Comparison of ENCODE assay signal across 8 cellular contexts in genomic region chrX:153970398-153971123, GRCh38. TPM values are rescaled to one million over a fixed set of nuclear protein-coding genes. Genes with fewer than 3 reads are reported as not detected.
DNase-seq lines count a peak whose midpoint lies in the region; ATAC-seq, FAIRE-seq and TF ChIP-seq lines count a peak whose summit lies in the region.

No MANE protein-coding gene starts in this region.

- H3K9me3 ChIP-seq in PC-3 (ENCODE audit: low read length) (no peaks in the 10 kb centered on the region), breast epithelium (no peaks in the 10 kb centered on the region), smooth muscle cell (replicated peaks; ENCODE audit: low read depth) (no peaks in the 10 kb centered on the region)

- H4K20me1 ChIP-seq in PC-3 (ENCODE audit: low read length) (peaks cover 35% of the 10 kb centered on the region), smooth muscle cell (ENCODE audit: low read depth) (peaks cover 50% of the 10 kb centered on the region)

- BruUV-seq in PC-3 (replicated peaks; lab: Mats Ljungman, UMichigan) = TSS peak; percentile 37

- TF ChIP-seq POLR2A in breast epithelium (IDR thresholded peaks at IDR 0.05) = no peak

- H3K4me3 ChIP-seq in PC-3 (ENCODE audit: low read length) = peak overlapping the region; percentile 99
- peak overlapping the region; percentile 73 to 91 (median 82) for H3K4me3 ChIP-seq in breast epithelium
- H3K4me3 ChIP-seq in smooth muscle cell = peak overlapping the region; percentile 72

- POLR2A ChIA-PET in PC-3 (lab: Charles Lee; ENCODE audit: unreplicated experiment) = interaction anchor here (0.5 kb wide), 1 partner anchor 148 kb away, joined by 6 read pairs; no protein-coding TSS in a partner anchor

- DNase-seq in activated T-cell treated with anti-CD3 and anti-CD28 coated beads, Interleukin-2, amount 50 U/mL, for 4 hours = no peak
- DNase-seq in activated T-cell treated with anti-CD3 and anti-CD28 coated beads, Interleukin-2, amount 50 U/mL, for 1 hour = no peak
- DNase-seq in PC-3 = peak; percentile 39
- no peak for DNase-seq in breast epithelium (ENCODE audit: low spot score in 2 of 2)
- no peak for DNase-seq in smooth muscle cell (lab: John Stamatoyannopoulos, UW; ENCODE audit: unreplicated experiment)

- CTCF ChIA-PET in PC-3 (lab: Charles Lee) = no interaction called here

- H2AFZ ChIP-seq in PC-3 (ENCODE audit: low read length) = peak overlapping the region; percentile 35
- no peak overlapping the region for H2AFZ ChIP-seq in smooth muscle cell (ENCODE audit: low read depth)

- H3K79me2 ChIP-seq in PC-3 (ENCODE audit: low read length) (peaks cover 78% of the 10 kb centered on the region), smooth muscle cell (ENCODE audit: low read depth) (peaks cover 42% of the 10 kb centered on the region)

- H3K4me2 ChIP-seq in PC-3 (ENCODE audit: low read length) (peak overlapping the region; percentile 93), smooth muscle cell (peak overlapping the region; percentile 84)

- H3K9me3 Mint-ChIP-seq in activated T-cell treated with anti-CD3 and anti-CD28 coated beads, Interleukin-2, amount 50 U/mL, for 4 hours = no peaks in the 10 kb centered on the region

- H3K36me3 Mint-ChIP-seq in activated T-cell treated with anti-CD3 and anti-CD28 coated beads, Interleukin-2, amount 50 U/mL, for 4 hours (ENCODE audit: insufficient read depth) = peaks cover 6% of the 10 kb centered on the region

- TF ChIP-seq CTCF in PC-3 (conservative IDR thresholded peaks at IDR 0.05; ENCODE audit: low read depth, low read length) = no peak
- TF ChIP-seq CTCF in breast epithelium (IDR thresholded peaks at IDR 0.05) = no peak
- TF ChIP-seq CTCF in smooth muscle cell (IDR thresholded peaks at IDR 0.05; ENCODE audit: borderline replicate concordance, insufficient read depth, poor library complexity, severe bottlenecking) = no peak

- WGBS in smooth muscle cell (ENCODE audit: low lambda C conversion rate) = 45% methylated on average over 39 of the region's 47 CpGs

- H3K4me1 ChIP-seq in PC-3 (ENCODE audit: insufficient read depth, low read length) = peaks cover 29% of the 10 kb centered on the region
- H3K4me1 ChIP-seq in breast epithelium = peaks cover 0 to 15% of the 10 kb centered on the region in 2 donors
- H3K4me1 ChIP-seq in smooth muscle cell (ENCODE audit: low read depth) = no peaks in the 10 kb centered on the region

- no peaks in the 10 kb centered on the region for H3K27me3 Mint-ChIP-seq in activated T-cell treated with anti-CD3 and anti-CD28 coated beads, Interleukin-2, amount 50 U/mL, for 4 hours (ENCODE audit: low read depth)

- peaks cover 45% of the 10 kb centered on the region for H3K4me1 Mint-ChIP-seq in activated T-cell treated with anti-CD3 and anti-CD28 coated beads, Interleukin-2, amount 50 U/mL, for 4 hours (ENCODE audit: low read depth)

- FAIRE-seq in islet of Langerhans (lab: Jason Lieb, UNC) = peak; percentile 5

- H3K4me3 Mint-ChIP-seq in activated T-cell treated with anti-CD3 and anti-CD28 coated beads, Interleukin-2, amount 50 U/mL, for 4 hours = peak overlapping the region; percentile 100

- intact Hi-C loops in PC-3 (cut with micrococcal nuclease) (loop anchor here (2.0 to 10.0 kb wide), 2 partner anchors 42 to 404 kb away; partner anchors contain the start of genes EMD and FLNA), breast epithelium (cut with DNase I; ENCODE audit: low total_unique reads) (no loop called here)

- ATAC-seq in activated T-cell treated with anti-CD3 and anti-CD28 coated beads, Interleukin-2, amount 50 U/mL, for 4 hours = peak; percentile 1 to 3
- ATAC-seq in HG03159 (IDR thresholded peaks at IDR 0.05; ENCODE audit: unreplicated experiment) (peak; percentile 2), PC-3 (peak; percentile 3), GM19328 (IDR thresholded peaks at IDR 0.05; ENCODE audit: unreplicated experiment) (no peak)

- H3K36me3 ChIP-seq in PC-3 (ENCODE audit: low read depth, low read length) = no peaks in the 10 kb centered on the region; the same call in 1 of the 2 replicates
- H3K36me3 ChIP-seq in breast epithelium = no peaks in the 10 kb centered on the region
- no peaks in the 10 kb centered on the region for H3K36me3 ChIP-seq in smooth muscle cell (ENCODE audit: low read depth)

- H3K27me3 ChIP-seq in PC-3 (ENCODE audit: low read length) (no peaks in the 10 kb centered on the region), breast epithelium (peaks cover 0 to 22% of the 10 kb centered on the region in 2 donors), smooth muscle cell (ENCODE audit: low read depth) (no peaks in the 10 kb centered on the region)

- H3F3A ChIP-seq in PC-3 (ENCODE audit: low read length, unreplicated experiment) = peaks cover 6% of the 10 kb centered on the region
- H3F3A ChIP-seq in smooth muscle cell (ENCODE audit: low read depth) = no peaks in the 10 kb centered on the region

- no peaks in the 10 kb centered on the region for H3K9me2 ChIP-seq in PC-3 (replicated peaks; ENCODE audit: low read length)

- H3K9ac ChIP-seq in PC-3 (ENCODE audit: low read length) (peak overlapping the region; percentile 100), smooth muscle cell (ENCODE audit: low read depth) (peak overlapping the region; percentile 99)

- H3K27ac ChIP-seq in PC-3 (ENCODE audit: low read length) (peak overlapping the region; percentile 100), breast epithelium (peak overlapping the region; percentile 99 to 100), smooth muscle cell (ENCODE audit: low read depth) (peak overlapping the region; percentile 99)

RNA-seq across cellular contexts. Expression of gene HCFC1, which starts 1.1 kb away (rescaled TPM):
- total RNA-seq in activated T-cell treated with anti-CD3 and anti-CD28 coated beads, Interleukin-2, amount 50 U/mL, for 4 hours = 100 to 1,000 TPM; 140 to 162 (median 150) TPM
- total RNA-seq in PC-3 (2014; rRNA removed) (66.9 and 94.0 TPM in 2 replicates), breast epithelium (10 to 100 TPM; 20.2 to 23.0 (median 22.6) TPM), smooth muscle cell (23.3 and 23.7 TPM in 2 replicates)
- polyA plus RNA-seq in smooth muscle cell = 22.8 and 28.0 TPM in 2 replicates

RNA-seq across cellular contexts. Expression of gene TMEM187, which starts 2.0 kb away (rescaled TPM):
- total RNA-seq in activated T-cell treated with anti-CD3 and anti-CD28 coated beads, Interleukin-2, amount 50 U/mL, for 4 hours = 1 to 10 TPM; 2.0 to 2.7 (median 2.3) TPM
- total RNA-seq in PC-3 (2014; rRNA removed) (10.6 and 12.4 TPM in 2 replicates), breast epithelium (10 to 100 TPM in 1 of 3 donors, 1 to 10 TPM in 2; 7.6 to 10.9 (median 8.2) TPM), smooth muscle cell (5.0 and 6.2 TPM in 2 replicates)
- polyA plus RNA-seq in smooth muscle cell = 9.8 and 11.2 TPM in 2 replicates

RNA-seq across cellular contexts. Expression of gene RENBP, which starts 26.1 kb away (rescaled TPM):
- total RNA-seq in activated T-cell treated with anti-CD3 and anti-CD28 coated beads, Interleukin-2, amount 50 U/mL, for 4 hours = 10 to 100 TPM in 1 of 3 donors, 1 to 10 TPM in 2; 6.9 to 10.4 (median 8.6) TPM
- total RNA-seq in PC-3 (2014; rRNA removed) (3.7 TPM in 1 of 2 replicates, not detected in the other), breast epithelium (10 to 100 TPM in 1 of 3 donors, 1 to 10 TPM in 2; 6.6 to 50.7 (median 6.9) TPM), smooth muscle cell (not detected in 2 replicates)
- 0.11 and 0.43 TPM in 2 replicates for polyA plus RNA-seq in smooth muscle cell

RNA-seq across cellular contexts. Expression of gene NAA10, which starts 35.7 kb away (rescaled TPM):
- total RNA-seq in activated T-cell treated with anti-CD3 and anti-CD28 coated beads, Interleukin-2, amount 50 U/mL, for 4 hours = 100 to 1,000 TPM; 190 to 224 (median 221) TPM
- total RNA-seq in PC-3 (2014; rRNA removed) (169 and 172 TPM in 2 replicates), breast epithelium (10 to 100 TPM; 57.7 to 81.0 (median 79.2) TPM), smooth muscle cell (80.1 and 81.2 TPM in 2 replicates)
- 124 and 149 TPM in 2 replicates for polyA plus RNA-seq in smooth muscle cell

RNA-seq across cellular contexts. Expression of gene ARHGAP4, which starts 44.5 kb away (rescaled TPM):
- 100 to 1,000 TPM in 2 of 3 donors, 10 to 100 TPM in 1; 96.7 to 128 (median 108) TPM for total RNA-seq in activated T-cell treated with anti-CD3 and anti-CD28 coated beads, Interleukin-2, amount 50 U/mL, for 4 hours
- total RNA-seq in PC-3 (2014; rRNA removed) (4.0 and 4.6 TPM in 2 replicates), breast epithelium (10 to 100 TPM; 18.4 to 21.5 (median 19.8) TPM), smooth muscle cell (7.6 and 10.9 TPM in 2 replicates)
- polyA plus RNA-seq in smooth muscle cell = 11.5 and 15.5 TPM in 2 replicates
